Comparison of ENCODE assay signal across 1 cellular context in genomic region chr1:7290971-7291970, GRCh38.
TF ChIP-seq lines count a peak whose summit lies in the region.

No MANE protein-coding gene starts in this region.

TF ChIP-seq in SK-N-SH, 30 proteins besides CTCF, POLR2A, EP300 and RAD21 (continued from another document):
- no peak for TF ChIP-seq REST (IDR thresholded peaks at IDR 0.05; ENCODE audit: low read depth, low read length)
- peak; percentile 91 for TF ChIP-seq PBX3 (IDR thresholded peaks at IDR 0.05)
